In genomic region chr9:103804077-103804735, GRCh38 we compare ENCODE assay signal across 24 cellular contexts.
DNase-seq lines count a peak whose midpoint lies in the region; ATAC-seq and TF ChIP-seq lines count a peak whose summit lies in the region.
"Had no signal": no experiment of that assay in that cellular context is flagged by ENCODE, and none has a peak within 500 bp of the region (broad histone marks: within the 10 kb centered on the region; RNA-seq: fewer than 3 reads in every experiment).

No MANE protein-coding gene starts in this region.

- H2AFZ ChIP-seq in mesenchymal stem cell (ENCODE audit: low read depth, low read length): no peak overlapping the region

- no peaks in the 10 kb centered on the region for H3K36me3 ChIP-seq in brain microvascular endothelial cell (replicated peaks)
- H3K36me3 ChIP-seq in mesenchymal stem cell (ENCODE audit: control insufficient read depth in 1 of 2, insufficient read depth in 2 of 2, low read depth in 1 of 2, low read length in 2 of 2): no peaks in the 10 kb centered on the region
- H3K36me3 ChIP-seq: colonic mucosa, HAP-1, neutrophil, right lobe of liver had no signal

- no peak for TF ChIP-seq CTCF in brain microvascular endothelial cell (IDR thresholded peaks at IDR 0.05; ENCODE audit: low read depth, low read length, missing control alignments)

- intact Hi-C loops in right cardiac atrium (cut with DNase I): no loop called here

- H3K4ac ChIP-seq in mesenchymal stem cell (ENCODE audit: low read depth in 1 of 2, low read length in 2 of 2): no peak overlapping the region

- H3K27ac ChIP-seq in brain microvascular endothelial cell (peak overlapping the region; percentile 75), mesenchymal stem cell (ENCODE audit: low read length, poor library complexity, severe bottlenecking) (peak overlapping the region; percentile 18), right cardiac atrium (ENCODE audit: low read length) (no peak overlapping the region)
- H3K27ac ChIP-seq: colonic mucosa, HL-60, neutrophil, right lobe of liver had no signal

- no peak overlapping the region for H3K9ac ChIP-seq in mesenchymal stem cell (ENCODE audit: low read length)

- H3K4me1 ChIP-seq in mesenchymal stem cell (ENCODE audit: control insufficient read depth, insufficient read depth, low read depth, low read length): peaks cover 2% of the 10 kb centered on the region
- H3K4me1 ChIP-seq in right cardiac atrium (ENCODE audit: control insufficient read depth, insufficient read depth, low read length): no peaks in the 10 kb centered on the region
- H3K4me1 ChIP-seq: colonic mucosa, right lobe of liver had no signal

- no peaks in the 10 kb centered on the region for H3K27me3 ChIP-seq in brain microvascular endothelial cell (replicated peaks)
- no peaks in the 10 kb centered on the region for H3K27me3 ChIP-seq in mesenchymal stem cell (ENCODE audit: control insufficient read depth in 1 of 2, insufficient read depth in 1 of 2, low read length in 2 of 2)
- H3K27me3 ChIP-seq in right cardiac atrium (ENCODE audit: control insufficient read depth, insufficient read depth): no peaks in the 10 kb centered on the region
- H3K27me3 ChIP-seq: colonic mucosa, neutrophil, right lobe of liver had no signal

- H3K23ac ChIP-seq in mesenchymal stem cell (ENCODE audit: low read length in 2 of 2): no peak overlapping the region

- H3K4me3 ChIP-seq in brain microvascular endothelial cell (ENCODE audit: low read depth, low read length) (no peak overlapping the region), mesenchymal stem cell (ENCODE audit: insufficient read depth in 1 of 2, low read depth in 1 of 2, low read length in 2 of 2) (no peak overlapping the region), right cardiac atrium (ENCODE audit: low read length) (no peak overlapping the region)
- H3K4me3 ChIP-seq: colonic mucosa, HAP-1, right lobe of liver had no signal

- H3K9me3 ChIP-seq in mesenchymal stem cell (ENCODE audit: control insufficient read depth, low read length): no peaks in the 10 kb centered on the region
- no peaks in the 10 kb centered on the region for H3K9me3 ChIP-seq in right cardiac atrium (ENCODE audit: control insufficient read depth, low read length)
- H3K9me3 ChIP-seq: colonic mucosa, HAP-1, neutrophil, right lobe of liver had no signal

- no peak overlapping the region for H2BK15ac ChIP-seq in mesenchymal stem cell (ENCODE audit: low read depth, poor library complexity, severe bottlenecking)

- peak overlapping the region; percentile 48 for H2BK5ac ChIP-seq in mesenchymal stem cell (ENCODE audit: low read depth, low read length, poor library complexity, severe bottlenecking)

- no peak for ATAC-seq in right cardiac atrium
- ATAC-seq: left ventricle myocardium superior, Panc1, right lobe of liver had no signal

- peak; percentile 9 for DNase-seq in DMS53 treated with DMSO at 0.1 percent for 48 hours (lab: John Stamatoyannopoulos, UW; ENCODE audit: unreplicated experiment)
- peak; percentile 59 for DNase-seq in NCI-H460 (ENCODE audit: extremely low read depth, low read depth)
- peak; percentile 53 for DNase-seq in brain microvascular endothelial cell
- DNase-seq in mesenchymal stem cell: no peak
- DNase-seq in SIG-M5 (lab: John Stamatoyannopoulos, UW): no peak
- DNase-seq in OCI-M1 (lab: John Stamatoyannopoulos, UW): no peak
- DNase-seq in right cardiac atrium: no peak
- DNase-seq in NCI-H2227 (lab: John Stamatoyannopoulos, UW; ENCODE audit: unreplicated experiment): no peak
- DNase-seq: activated CD4-positive, alpha-beta T cell treated with anti-CD3 and anti-CD28 coated beads, Interleukin-2, amount 10 ng/mL, durations not matched to agents 7 days and 5 days; activated gamma-delta T cell treated with Interleukin-2 at 50 U/mL for 16 hours; AML-193; anterior cingulate cortex; colonic mucosa; KBM-7; left ventricle myocardium superior; NCI-H1092; NCI-H2107; NCI-H82; right lobe of liver; stimulated activated naive CD4-positive, alpha-beta T cell had no signal

- no peak overlapping the region for H2AK5ac ChIP-seq in mesenchymal stem cell (ENCODE audit: low read length, severe bottlenecking)

- H3K14ac ChIP-seq in mesenchymal stem cell (ENCODE audit: low read length in 2 of 2): no peak overlapping the region

- H4K91ac ChIP-seq in mesenchymal stem cell (ENCODE audit: low read length): no peak overlapping the region

- H2BK120ac ChIP-seq in mesenchymal stem cell (ENCODE audit: low read depth, low read length): no peak overlapping the region

- in situ Hi-C loops in brain microvascular endothelial cell (cut with HindIII; ENCODE audit: low pct_ligation_motif_present, low sequenced_read_pairs): no loop called here

- WGBS in mesenchymal stem cell: 80% methylated on average over 1 of the region's 1 CpG
- 41% methylated on average over 1 of the region's 1 CpG for WGBS in right cardiac atrium

- H3K79me1 ChIP-seq in mesenchymal stem cell (replicated peaks; ENCODE audit: low read length, poor library complexity, severe bottlenecking): no peaks in the 10 kb centered on the region

- H2BK12ac ChIP-seq in mesenchymal stem cell (ENCODE audit: low read length in 2 of 2): no peak overlapping the region

- H3K4me2 ChIP-seq in mesenchymal stem cell (ENCODE audit: low read length, poor library complexity, severe bottlenecking): no peak overlapping the region

- no peak overlapping the region for H3K18ac ChIP-seq in mesenchymal stem cell (ENCODE audit: low read depth in 1 of 2, low read length in 2 of 2)

- no peak overlapping the region for H4K8ac ChIP-seq in mesenchymal stem cell (ENCODE audit: low read length)

Comparison
In these comparisons a context has a peak if more than half of its experiments do, and no peak if none do; other contexts are left out.
1. DNase-seq: peak in DMS53 treated with DMSO at 0.1 percent for 48 hours (single experiment), NCI-H460 (single experiment) and brain microvascular endothelial cell (single experiment); none in mesenchymal stem cell (single experiment), SIG-M5 (single experiment), OCI-M1 (single experiment), right cardiac atrium (0 of 3) and NCI-H2227 (single experiment).